In the genomic region with DNA sequence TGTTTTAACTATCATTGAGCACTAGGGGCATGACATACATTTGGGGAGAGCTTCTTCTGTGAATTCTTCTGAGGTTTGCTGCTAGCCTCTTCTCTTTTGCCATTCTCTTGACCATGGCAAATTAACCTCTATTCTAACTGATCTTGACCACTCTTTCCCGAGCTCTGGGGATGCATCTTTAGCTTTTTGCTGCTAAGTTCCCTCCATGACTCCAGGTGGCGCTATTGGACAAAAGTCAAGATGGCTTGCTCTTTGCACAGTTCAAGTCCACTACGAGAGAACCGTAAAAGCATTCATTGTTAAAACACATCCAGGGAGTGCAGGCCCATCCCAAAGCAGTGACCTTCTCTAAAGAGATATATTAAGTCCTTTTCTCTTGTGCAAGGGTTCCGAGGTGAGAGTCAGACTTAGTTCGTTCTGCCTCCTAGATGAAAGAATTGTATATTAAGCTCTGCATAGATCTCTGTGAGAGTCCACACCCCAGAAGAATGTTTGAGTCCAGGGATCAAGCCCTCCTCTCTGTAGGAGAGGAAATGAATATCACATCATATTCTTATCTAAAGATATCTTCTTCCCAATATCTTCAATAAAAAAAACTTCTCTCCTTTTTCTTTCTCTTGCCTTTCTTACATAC, we compare ENCODE assay signal across 8 cellular contexts.
DNase-seq lines count a peak whose midpoint lies in the region; ATAC-seq and TF ChIP-seq lines count a peak whose summit lies in the region.

No MANE protein-coding gene starts in this region.

- no peak for TF ChIP-seq POLR2A in erythroblast (IDR thresholded peaks at IDR 0.05; ENCODE audit: low read length)

- DNase-seq in AG08395 (ENCODE audit: low spot score) (peak; percentile 1), M059J (ENCODE audit: low read depth) (peak; percentile 60), RKO (ENCODE audit: low spot score) (peak; percentile 79), erythroblast (lab: John Stamatoyannopoulos, UW) (peak; percentile 66 to 79), posterior cingulate gyrus (peak in 6 of 10 donors; percentile 42 to 88 (median 53))
- no peak for DNase-seq in stimulated activated naive CD4-positive, alpha-beta T cell (lab: John Stamatoyannopoulos, UW)

- ATAC-seq in GM18868 (IDR thresholded peaks at IDR 0.05; ENCODE audit: unreplicated experiment) (peak; percentile 88), GM18520 (IDR thresholded peaks at IDR 0.05; ENCODE audit: unreplicated experiment) (no peak)

- intact Hi-C loops in posterior cingulate gyrus (cut with DNase I) = loop anchor here (2.0 to 5.0 kb wide), 3 partner anchors 1146 to 1230 kb away; no protein-coding TSS in a partner anchor

Comparison
In these comparisons a context has a peak if more than half of its experiments do, and no peak if none do; other contexts are left out.
1. DNase-seq: peak in AG08395 (single experiment), M059J (single experiment), RKO (single experiment), erythroblast (2 of 2) and posterior cingulate gyrus (6 of 10); none in stimulated activated naive CD4-positive, alpha-beta T cell (0 of 6).